In the genomic region with DNA sequence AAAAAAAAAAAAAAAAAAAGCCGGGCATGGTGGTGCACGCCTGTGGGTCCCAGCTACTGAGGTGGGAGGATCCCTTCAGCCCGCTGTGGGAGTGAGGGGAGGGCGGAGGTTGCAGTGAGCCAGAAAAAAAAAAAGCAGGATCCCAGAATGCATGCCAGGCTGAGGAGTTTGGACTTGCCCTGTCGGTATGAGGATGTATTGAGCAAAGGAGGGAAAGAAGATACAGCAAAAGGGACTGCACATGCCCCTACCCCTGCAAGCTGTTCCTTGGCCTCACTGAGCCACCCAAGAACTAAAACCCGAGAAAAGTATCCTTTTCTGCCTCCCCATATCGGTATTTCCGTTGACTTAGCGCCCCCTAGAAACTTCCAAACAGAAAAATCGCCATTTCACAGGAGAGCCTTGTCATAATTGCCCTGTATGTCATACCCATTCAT, we compare ENCODE assay signal across 9 cellular contexts. TPM values are rescaled to one million over a fixed set of nuclear protein-coding genes. Genes with fewer than 3 reads are reported as not detected.
DNase-seq lines count a peak whose midpoint lies in the region; ATAC-seq lines count a peak whose summit lies in the region.
"Had no signal": no experiment of that assay in that cellular context is flagged by ENCODE, and none has a peak within 500 bp of the region (broad histone marks: within the 10 kb centered on the region; RNA-seq: fewer than 3 reads in every experiment).

No MANE protein-coding gene starts in this region.

- no peak overlapping the region for H3K27ac Mint-ChIP-seq in activated CD8-positive, alpha-beta memory T cell treated with anti-CD3 and anti-CD28 coated beads, Interleukin-2, amount 10 ng/mL, durations not matched to agents 7 days and 5 days
- no peak overlapping the region for H3K27ac Mint-ChIP-seq in dendritic cell treated with granulocyte-macrophage colony-stimulating factor and Interleukin-4, amounts not matched to agents 40 ng/mL and 50 ng/mL, for 4 days
- H3K27ac Mint-ChIP-seq in stimulated activated naive B cell treated with anti-CD40 and anti-IgM and Interleukin-4, amounts not matched to agents 10 μg/mL and 1 μg/mL and 100 μg/mL, for 72 hours: no peak overlapping the region

- CTCF ChIA-PET in activated CD8-positive, alpha-beta memory T cell treated with anti-CD3 and anti-CD28 coated beads, Interleukin-2, amount 10 ng/mL, durations not matched to agents 7 days and 5 days (lab: Charles Lee): interaction anchor here (0.6 to 4.4 kb wide), 9 partner anchors 9 to 304 kb away, joined by 3 to 23 read pairs (median 8); a partner anchor contains a TSS

- no peaks in the 10 kb centered on the region for H3K27me3 Mint-ChIP-seq in activated CD8-positive, alpha-beta memory T cell treated with anti-CD3 and anti-CD28 coated beads, Interleukin-2, amount 10 ng/mL, durations not matched to agents 7 days and 5 days
- H3K27me3 Mint-ChIP-seq in dendritic cell treated with granulocyte-macrophage colony-stimulating factor and Interleukin-4, amounts not matched to agents 40 ng/mL and 50 ng/mL, for 4 days: peaks cover 1% of the 10 kb centered on the region
- no peaks in the 10 kb centered on the region for H3K27me3 Mint-ChIP-seq in stimulated activated naive B cell treated with anti-CD40 and anti-IgM and Interleukin-4, amounts not matched to agents 10 μg/mL and 1 μg/mL and 100 μg/mL, for 72 hours

- peaks cover 11% of the 10 kb centered on the region for H3K36me3 Mint-ChIP-seq in activated CD8-positive, alpha-beta memory T cell treated with anti-CD3 and anti-CD28 coated beads, Interleukin-2, amount 10 ng/mL, durations not matched to agents 7 days and 5 days
- peaks cover 21% of the 10 kb centered on the region for H3K36me3 Mint-ChIP-seq in dendritic cell treated with granulocyte-macrophage colony-stimulating factor and Interleukin-4, amounts not matched to agents 40 ng/mL and 50 ng/mL, for 4 days (ENCODE audit: low read depth)
- H3K36me3 Mint-ChIP-seq in stimulated activated naive B cell treated with anti-CD40 and anti-IgM and Interleukin-4, amounts not matched to agents 10 μg/mL and 1 μg/mL and 100 μg/mL, for 72 hours: peaks cover 12 to 22% of the 10 kb centered on the region in 2 donors

- no peaks in the 10 kb centered on the region for H3K9me3 Mint-ChIP-seq in activated CD8-positive, alpha-beta memory T cell treated with anti-CD3 and anti-CD28 coated beads, Interleukin-2, amount 10 ng/mL, durations not matched to agents 7 days and 5 days (ENCODE audit: low read depth)
- H3K9me3 Mint-ChIP-seq in dendritic cell treated with granulocyte-macrophage colony-stimulating factor and Interleukin-4, amounts not matched to agents 40 ng/mL and 50 ng/mL, for 4 days: no peaks in the 10 kb centered on the region
- no peaks in the 10 kb centered on the region for H3K9me3 Mint-ChIP-seq in stimulated activated naive B cell treated with anti-CD40 and anti-IgM and Interleukin-4, amounts not matched to agents 10 μg/mL and 1 μg/mL and 100 μg/mL, for 72 hours

- ATAC-seq in activated CD8-positive, alpha-beta memory T cell treated with anti-CD3 and anti-CD28 coated beads, Interleukin-2, amount 10 ng/mL, durations not matched to agents 7 days and 5 days: no peak
- no peak for ATAC-seq in stimulated activated naive B cell treated with anti-CD40 and anti-IgM and Interleukin-4, amounts not matched to agents 10 μg/mL and 1 μg/mL and 100 μg/mL, for 72 hours (replicated peaks)
- ATAC-seq in HG03045 (IDR thresholded peaks at IDR 0.05; ENCODE audit: unreplicated experiment): no peak
- ATAC-seq in left cardiac atrium: no peak

- H3K4me1 Mint-ChIP-seq in activated CD8-positive, alpha-beta memory T cell treated with anti-CD3 and anti-CD28 coated beads, Interleukin-2, amount 10 ng/mL, durations not matched to agents 7 days and 5 days: peaks cover 40% of the 10 kb centered on the region
- H3K4me1 Mint-ChIP-seq in dendritic cell treated with granulocyte-macrophage colony-stimulating factor and Interleukin-4, amounts not matched to agents 40 ng/mL and 50 ng/mL, for 4 days (ENCODE audit: low read depth): peaks cover 28% of the 10 kb centered on the region
- H3K4me1 Mint-ChIP-seq in stimulated activated naive B cell treated with anti-CD40 and anti-IgM and Interleukin-4, amounts not matched to agents 10 μg/mL and 1 μg/mL and 100 μg/mL, for 72 hours: peaks cover 17 to 33% of the 10 kb centered on the region in 2 donors

- no peak for DNase-seq in activated CD8-positive, alpha-beta memory T cell treated with anti-CD3 and anti-CD28 coated beads, Interleukin-2, amount 10 ng/mL, durations not matched to agents 7 days and 5 days
- DNase-seq in activated CD8-positive, alpha-beta memory T cell treated with anti-CD3 and anti-CD28 coated beads for 24 hours: no peak
- DNase-seq in NCI-H748 (lab: John Stamatoyannopoulos, UW; ENCODE audit: unreplicated experiment) (peak; percentile 40), NCI-H345 treated with DMSO at 0.1 percent for 48 hours (lab: John Stamatoyannopoulos, UW; ENCODE audit: unreplicated experiment) (no peak), left cardiac atrium (no peak)
- no peak for DNase-seq in stimulated activated naive B cell treated with anti-CD40 and anti-IgM and Interleukin-4, amounts not matched to agents 10 μg/mL and 1 μg/mL and 100 μg/mL, for 72 hours

- intact Hi-C loops in dendritic cell treated with granulocyte-macrophage colony-stimulating factor and Interleukin-4, amounts not matched to agents 40 ng/mL and 50 ng/mL, for 4 days (cut with micrococcal nuclease): no loop called here
- intact Hi-C loops in left cardiac atrium (cut with DNase I): loop anchor here (2.0 to 10.0 kb wide), 3 partner anchors 118 to 218 kb away; no protein-coding TSS in a partner anchor

- peak overlapping the region; percentile 17 for H3K4me3 Mint-ChIP-seq in activated CD8-positive, alpha-beta memory T cell treated with anti-CD3 and anti-CD28 coated beads, Interleukin-2, amount 10 ng/mL, durations not matched to agents 7 days and 5 days
- peak overlapping the region; percentile 10 for H3K4me3 Mint-ChIP-seq in dendritic cell treated with granulocyte-macrophage colony-stimulating factor and Interleukin-4, amounts not matched to agents 40 ng/mL and 50 ng/mL, for 4 days
- H3K4me3 Mint-ChIP-seq in stimulated activated naive B cell treated with anti-CD40 and anti-IgM and Interleukin-4, amounts not matched to agents 10 μg/mL and 1 μg/mL and 100 μg/mL, for 72 hours: peak overlapping the region; percentile 53 to 90

RNA-seq across cellular contexts. Expression of a gene that starts 1.3 kb away (rescaled TPM):
- total RNA-seq in activated CD8-positive, alpha-beta memory T cell treated with anti-CD3 and anti-CD28 coated beads, Interleukin-2, amount 10 ng/mL, durations not matched to agents 7 days and 5 days: 10 to 100 TPM; 40.5 to 50.9 TPM
- 10 to 100 TPM; 14.6 to 27.0 TPM for total RNA-seq in left cardiac atrium

RNA-seq across cellular contexts. Expression of a gene that starts 11.0 kb away (rescaled TPM):
- total RNA-seq in activated CD8-positive, alpha-beta memory T cell treated with anti-CD3 and anti-CD28 coated beads, Interleukin-2, amount 10 ng/mL, durations not matched to agents 7 days and 5 days: 10 to 100 TPM; 62.7 to 66.6 TPM
- 10 to 100 TPM; 91.6 to 95.0 TPM for total RNA-seq in left cardiac atrium

RNA-seq across cellular contexts. Expression of a gene that starts 16.6 kb away (rescaled TPM):
- not detected for total RNA-seq in activated CD8-positive, alpha-beta memory T cell treated with anti-CD3 and anti-CD28 coated beads, Interleukin-2, amount 10 ng/mL, durations not matched to agents 7 days and 5 days
- total RNA-seq in left cardiac atrium: 1 to 10 TPM; 1.3 to 1.9 TPM

RNA-seq across cellular contexts. Expression of a gene that starts 23.1 kb away (rescaled TPM):
- 10 to 100 TPM; 12.6 to 16.9 TPM for total RNA-seq in activated CD8-positive, alpha-beta memory T cell treated with anti-CD3 and anti-CD28 coated beads, Interleukin-2, amount 10 ng/mL, durations not matched to agents 7 days and 5 days
- not detected for total RNA-seq in left cardiac atrium
- total RNA-seq: SJCRH30 had no signal

RNA-seq across cellular contexts. Expression of a gene that starts 30.2 kb away (rescaled TPM):
- total RNA-seq in activated CD8-positive, alpha-beta memory T cell treated with anti-CD3 and anti-CD28 coated beads, Interleukin-2, amount 10 ng/mL, durations not matched to agents 7 days and 5 days: 10 to 100 TPM; 24.3 to 31.3 TPM
- total RNA-seq in left cardiac atrium: under 1 TPM; 0.26 to 0.94 TPM

Comparison
In these comparisons a context has a peak if more than half of its experiments do, and no peak if none do; other contexts are left out.
1. H3K4me3 Mint-ChIP-seq: peak in every context shown above with its lines; median percentile 72 in stimulated activated naive B cell treated with anti-CD40 and anti-IgM and Interleukin-4, amounts not matched to agents 10 μg/mL and 1 μg/mL and 100 μg/mL, for 72 hours; 17 in activated CD8-positive, alpha-beta memory T cell treated with anti-CD3 and anti-CD28 coated beads, Interleukin-2, amount 10 ng/mL, durations not matched to agents 7 days and 5 days; 10 in dendritic cell treated with granulocyte-macrophage colony-stimulating factor and Interleukin-4, amounts not matched to agents 40 ng/mL and 50 ng/mL, for 4 days.